Comparison of ENCODE assay signal across 8 cellular contexts in the genomic region with DNA sequence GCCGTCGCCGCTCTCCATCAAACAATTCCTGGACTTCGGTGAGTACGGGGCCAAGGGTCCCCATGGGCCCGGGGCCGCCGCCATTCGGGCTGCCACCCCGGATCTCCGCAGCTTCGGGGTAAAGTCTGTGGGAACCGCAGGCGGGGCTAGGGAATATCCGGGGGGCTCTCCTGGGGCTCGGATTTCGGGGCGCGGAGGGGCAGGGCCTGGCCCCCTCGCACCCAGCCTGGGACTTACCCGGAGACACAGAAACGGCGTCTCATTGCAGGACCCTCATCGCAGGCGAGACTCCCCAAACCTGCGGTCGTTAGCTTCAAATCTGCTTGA. TPM values are rescaled to one million over a fixed set of nuclear protein-coding genes. Genes with fewer than 3 reads are reported as not detected.
DNase-seq lines count a peak whose midpoint lies in the region; ATAC-seq and TF ChIP-seq lines count a peak whose summit lies in the region.

No MANE protein-coding gene starts in this region.

- H4K20me1 ChIP-seq in BLaER1: 0 out of 2 replicates have a peak, but pooled peaks cover 16% of the 10 kb centered on the region

- H3K27ac ChIP-seq in BLaER1 (peak overlapping the region; percentile 73), RWPE2 (ENCODE audit: poor library complexity, severe bottlenecking) (no peak overlapping the region), ovary (peak overlapping the region in 1 of 2 donors; percentile 31)

- H3K4me2 ChIP-seq in BLaER1: peak overlapping the region; percentile 77

- no peak for TF ChIP-seq CTCF in RWPE2 (IDR thresholded peaks at IDR 0.05; ENCODE audit: poor library complexity, severe bottlenecking)
- no peak for TF ChIP-seq CTCF in ovary (IDR thresholded peaks at IDR 0.05)

- H3K4me3 ChIP-seq in BLaER1: peak overlapping the region; percentile 81
- peak overlapping the region; percentile 73 for H3K4me3 ChIP-seq in HAP-1
- peak overlapping the region; percentile 70 for H3K4me3 ChIP-seq in RWPE2 (ENCODE audit: severe bottlenecking)
- peak overlapping the region; percentile 76 for H3K4me3 ChIP-seq in endocrine pancreas (ENCODE audit: control insufficient read depth, insufficient read depth, low read length)
- H3K4me3 ChIP-seq in ovary: peak overlapping the region; percentile 57

- 36 to 44% (median 41%) methylated on average over 26 to 27 of the region's 27 CpGs for WGBS in ovary, 3 donors

- no peaks in the 10 kb centered on the region; the same call in 1 of the 2 replicates for H3K27me3 ChIP-seq in BLaER1
- H3K27me3 ChIP-seq in HAP-1 (ENCODE audit: low read depth): no peaks in the 10 kb centered on the region
- no peaks in the 10 kb centered on the region for H3K27me3 ChIP-seq in RWPE2 (ENCODE audit: insufficient read depth, poor library complexity, severe bottlenecking)
- no peaks in the 10 kb centered on the region for H3K27me3 ChIP-seq in endocrine pancreas (ENCODE audit: control insufficient read depth, insufficient read depth, low read length)
- H3K27me3 ChIP-seq in ovary: no peaks in the 10 kb centered on the region

- ATAC-seq in RWPE2 (ENCODE audit: low read depth) (no peak), GM19324 (IDR thresholded peaks at IDR 0.05; ENCODE audit: low FRiP score, unreplicated experiment) (no peak), GM21786 (IDR thresholded peaks at IDR 0.05; ENCODE audit: unreplicated experiment) (no peak)

- no peak for TF ChIP-seq POLR2A in ovary (IDR thresholded peaks at IDR 0.05)

- H3K4me1 ChIP-seq in BLaER1 (peaks cover 26% of the 10 kb centered on the region), HAP-1 (peaks cover 5% of the 10 kb centered on the region), RWPE2 (ENCODE audit: insufficient read depth, poor library complexity, severe bottlenecking) (no peaks in the 10 kb centered on the region), endocrine pancreas (ENCODE audit: control insufficient read depth, insufficient read depth, low read length) (peaks cover 8% of the 10 kb centered on the region), ovary (ENCODE audit: insufficient read depth) (peaks cover 1% of the 10 kb centered on the region)

- H3K9ac ChIP-seq in BLaER1 (peak overlapping the region; percentile 81), endocrine pancreas (ENCODE audit: control insufficient read depth, insufficient read depth, low read length) (peak overlapping the region; percentile 22)

- in situ Hi-C loops in HAP-1 (cut with MboI; ENCODE audit: low sequenced_read_pairs): no loop called here

- intact Hi-C loops in ovary (cut with DNase I): no loop called here

- no peak for TF ChIP-seq EP300 in ovary (IDR thresholded peaks at IDR 0.05)

- H3K36me3 ChIP-seq in BLaER1: no peaks in the 10 kb centered on the region
- H3K36me3 ChIP-seq in HAP-1 (replicated peaks): no peaks in the 10 kb centered on the region
- H3K36me3 ChIP-seq in RWPE2 (ENCODE audit: low read depth): no peaks in the 10 kb centered on the region
- H3K36me3 ChIP-seq in endocrine pancreas (ENCODE audit: control insufficient read depth, insufficient read depth, low read length): no peaks in the 10 kb centered on the region
- no peaks in the 10 kb centered on the region for H3K36me3 ChIP-seq in ovary

- DNase-seq in HAP-1 (ENCODE audit: low spot score in 2 of 2) (peak in 1 of 2 experiments; percentile 15), RWPE2 (ENCODE audit: low spot score) (no peak), ovary (no peak), midbrain (lab: John Stamatoyannopoulos, UW) (no peak)

- H3K9me3 ChIP-seq in BLaER1 (no peaks in the 10 kb centered on the region), HAP-1 (no peaks in the 10 kb centered on the region), RWPE2 (ENCODE audit: severe bottlenecking) (no peaks in the 10 kb centered on the region), endocrine pancreas (ENCODE audit: control insufficient read depth, low read length) (no peaks in the 10 kb centered on the region), ovary (no peaks in the 10 kb centered on the region)

RNA-seq across cellular contexts. Expression of a gene that starts 0.4 kb away (rescaled TPM):
- total RNA-seq in ovary: 10 to 100 TPM; 13.8 to 30.9 (median 20.7) TPM
- 10 to 100 TPM in 1 of 2 donors, 1 to 10 TPM in 1; 3.1 to 20.2 TPM for polyA plus RNA-seq in ovary
